In genomic region chr18:23934252-23934651, GRCh38 we compare ENCODE assay signal across 27 cellular contexts.
DNase-seq lines count a peak whose midpoint lies in the region; ATAC-seq and TF ChIP-seq lines count a peak whose summit lies in the region.
"Had no signal": no experiment of that assay in that cellular context is flagged by ENCODE, and none has a peak within 500 bp of the region (broad histone marks: within the 10 kb centered on the region; RNA-seq: fewer than 3 reads in every experiment).

No MANE protein-coding gene starts in this region.

- no peaks in the 10 kb centered on the region for H3K79me2 ChIP-seq in DND-41 (ENCODE audit: insufficient read depth, low read length)
- H3K79me2 ChIP-seq: parathyroid adenoma had no signal

- no peaks in the 10 kb centered on the region for H3K9me3 Mint-ChIP-seq in CD4-positive, CD25-positive, alpha-beta regulatory T cell
- H3K9me3 Mint-ChIP-seq: activated naive CD8-positive, alpha-beta T cell treated with anti-CD3 and anti-CD28 coated beads, Interleukin-2, amount 50 U/mL, for 24 hours; activated T-helper 2 cell treated with anti-CD3 and anti-CD28 coated beads, Interferon-gamma antibody, Interleukin-2, Interleukin-4, amounts not matched to agents 10 μg/mL and 5 μg/mL and 100 μg/mL, durations not matched to agents 14 hours and 24 hours and 36 hours; brain; CD14-positive monocyte had no signal

- no peaks in the 10 kb centered on the region for H3K27me3 ChIP-seq in CD4-positive, CD25-positive, alpha-beta regulatory T cell (ENCODE audit: control insufficient read depth, insufficient read depth, low read length)
- H3K27me3 ChIP-seq in DND-41 (ENCODE audit: insufficient read depth, low read length, poor library complexity), result no peaks in the 10 kb centered on the region
- H3K27me3 ChIP-seq: right lobe of liver had no signal

- H3K27ac ChIP-seq in CD4-positive, CD25-positive, alpha-beta regulatory T cell (ENCODE audit: insufficient read depth, low read length, poor library complexity, severe bottlenecking), result no peak overlapping the region
- H3K27ac ChIP-seq in DND-41 (ENCODE audit: low read length), result no peak overlapping the region
- H3K27ac ChIP-seq: parathyroid adenoma, right lobe of liver had no signal

- no peak for ATAC-seq in CD4-positive, CD25-positive, alpha-beta regulatory T cell (ENCODE audit: low read depth in 2 of 2)
- peak; percentile 25; the same call in 1 of the 3 replicates for ATAC-seq in DND-41 (ENCODE audit: insufficient read depth, low read depth)
- ATAC-seq in HG02759 (IDR thresholded peaks at IDR 0.05; ENCODE audit: unreplicated experiment), result peak; percentile 48
- ATAC-seq in HG03039 (IDR thresholded peaks at IDR 0.05; ENCODE audit: unreplicated experiment), result no peak
- ATAC-seq: activated naive CD8-positive, alpha-beta T cell treated with anti-CD3 and anti-CD28 coated beads, Interleukin-2, amount 50 U/mL, for 24 hours; esophagus mucosa; left ventricle myocardium superior had no signal

- H3K27ac Mint-ChIP-seq in CD4-positive, CD25-positive, alpha-beta regulatory T cell, result peak overlapping the region; percentile 11 to 86 (median 26)
- H3K27ac Mint-ChIP-seq: activated naive CD8-positive, alpha-beta T cell treated with anti-CD3 and anti-CD28 coated beads, Interleukin-2, amount 50 U/mL, for 24 hours; activated T-helper 2 cell treated with anti-CD3 and anti-CD28 coated beads, Interferon-gamma antibody, Interleukin-2, Interleukin-4, amounts not matched to agents 10 μg/mL and 5 μg/mL and 100 μg/mL, durations not matched to agents 14 hours and 24 hours and 36 hours; brain; CD14-positive monocyte had no signal

- H3K4me2 ChIP-seq in DND-41 (ENCODE audit: insufficient read depth, low read length), result no peak overlapping the region

- H3K36me3 ChIP-seq in CD4-positive, CD25-positive, alpha-beta regulatory T cell (ENCODE audit: control insufficient read depth, insufficient read depth, low read length), result no peaks in the 10 kb centered on the region
- H3K36me3 ChIP-seq in DND-41 (ENCODE audit: insufficient read depth, low read length), result no peaks in the 10 kb centered on the region
- H3K36me3 ChIP-seq: HAP-1, right lobe of liver had no signal

- no peak overlapping the region for H2AFZ ChIP-seq in DND-41 (ENCODE audit: low read depth, low read length)
- H2AFZ ChIP-seq: parathyroid adenoma had no signal

- H3K27me3 Mint-ChIP-seq in CD4-positive, CD25-positive, alpha-beta regulatory T cell, result peaks cover 4% of the 10 kb centered on the region
- H3K27me3 Mint-ChIP-seq: activated naive CD8-positive, alpha-beta T cell treated with anti-CD3 and anti-CD28 coated beads, Interleukin-2, amount 50 U/mL, for 24 hours had no signal

- H3K36me3 Mint-ChIP-seq in CD4-positive, CD25-positive, alpha-beta regulatory T cell, result no peaks in the 10 kb centered on the region
- H3K36me3 Mint-ChIP-seq: brain, CD14-positive monocyte had no signal

- H3K4me1 Mint-ChIP-seq in CD4-positive, CD25-positive, alpha-beta regulatory T cell, result peaks cover 29 to 67% (median 54%) of the 10 kb centered on the region in 4 donors

- H3K4me3 ChIP-seq in CD4-positive, CD25-positive, alpha-beta regulatory T cell (ENCODE audit: low read depth, low read length), result no peak overlapping the region
- H3K4me3 ChIP-seq in DND-41 (ENCODE audit: low read depth in 1 of 2, low read length in 2 of 2), result no peak overlapping the region
- H3K4me3 ChIP-seq: HAP-1, right lobe of liver had no signal

- no peak overlapping the region for H3K9ac ChIP-seq in DND-41 (ENCODE audit: low read depth, low read length)
- H3K9ac ChIP-seq: parathyroid adenoma had no signal

- TF ChIP-seq CTCF in DND-41 (IDR thresholded peaks at IDR 0.05; ENCODE audit: borderline replicate concordance, extremely low read depth, low read length, poor library complexity, severe bottlenecking) (no peak), GM10266 (IDR thresholded peaks at IDR 0.05; ENCODE audit: control insufficient read depth, insufficient read depth, low read depth, missing control alignments) (no peak)

- DNase-seq in CD4-positive, CD25-positive, alpha-beta regulatory T cell, result peak in 1 of 3 donors; percentile 40
- no peak for DNase-seq in DND-41
- peak; percentile 50 for DNase-seq in germinal center (ENCODE audit: low spot score)
- DNase-seq in GM10266 (ENCODE audit: extremely low spot score), result no peak
- no peak for DNase-seq in stimulated activated CD4-positive, alpha-beta T cell treated with anti-CD3 and anti-CD28 coated beads, Interleukin-4, amount 100 ng/mL, for 4 hours
- DNase-seq: activated CD4-positive, alpha-beta T cell treated with anti-CD3 and anti-CD28 coated beads, Interleukin-2, amount 50 U/mL, for 1 hour; activated CD8-positive, alpha-beta memory T cell treated with anti-CD3 and anti-CD28 coated beads, Interleukin-2, amount 50 U/mL, for 48 hours; activated naive CD8-positive, alpha-beta T cell treated with anti-CD3 and anti-CD28 coated beads, Interleukin-2, amount 50 U/mL, for 24 hours; effector memory CD4-positive, alpha-beta T cell; foreskin melanocyte; hippocampal formation; left ventricle myocardium superior; midbrain; NCI-H187; NCI-H82; PC-3; right lobe of liver; SHP77 treated with DMSO at 0.1 percent for 48 hours; stimulated activated CD4-positive, alpha-beta T cell treated with anti-CD3 and anti-CD28 coated beads, Interleukin-15, amount 100 ng/mL, for 24 hours had no signal

- no peaks in the 10 kb centered on the region for H3K9me3 ChIP-seq in CD4-positive, CD25-positive, alpha-beta regulatory T cell (ENCODE audit: control insufficient read depth in 2 of 2, low read length in 2 of 2)
- H3K9me3 ChIP-seq in DND-41 (ENCODE audit: insufficient read depth, low read length, severe bottlenecking), result no peaks in the 10 kb centered on the region
- H3K9me3 ChIP-seq: HAP-1, right lobe of liver had no signal

- H4K20me1 ChIP-seq in DND-41 (ENCODE audit: insufficient read depth, low read length), result no peaks in the 10 kb centered on the region

- H3K4me3 Mint-ChIP-seq in CD4-positive, CD25-positive, alpha-beta regulatory T cell, result no peak overlapping the region
- H3K4me3 Mint-ChIP-seq: activated naive CD8-positive, alpha-beta T cell treated with anti-CD3 and anti-CD28 coated beads, Interleukin-2, amount 50 U/mL, for 24 hours; brain; CD14-positive monocyte had no signal

- H3K4me1 ChIP-seq in CD4-positive, CD25-positive, alpha-beta regulatory T cell (ENCODE audit: control insufficient read depth, insufficient read depth, low read length, poor library complexity, severe bottlenecking), result peaks cover 58% of the 10 kb centered on the region
- peaks cover 37% of the 10 kb centered on the region for H3K4me1 ChIP-seq in DND-41 (ENCODE audit: insufficient read depth, low read length)
- H3K4me1 ChIP-seq: HAP-1 had no signal

Comparison
In these comparisons a context has a peak if more than half of its experiments do, and no peak if none do; other contexts are left out.
1. ATAC-seq: peak in DND-41 (single experiment) and HG02759 (single experiment); none in CD4-positive, CD25-positive, alpha-beta regulatory T cell (0 of 2) and HG03039 (single experiment).